Comparison of ENCODE assay signal across 22 cellular contexts in the genomic region with DNA sequence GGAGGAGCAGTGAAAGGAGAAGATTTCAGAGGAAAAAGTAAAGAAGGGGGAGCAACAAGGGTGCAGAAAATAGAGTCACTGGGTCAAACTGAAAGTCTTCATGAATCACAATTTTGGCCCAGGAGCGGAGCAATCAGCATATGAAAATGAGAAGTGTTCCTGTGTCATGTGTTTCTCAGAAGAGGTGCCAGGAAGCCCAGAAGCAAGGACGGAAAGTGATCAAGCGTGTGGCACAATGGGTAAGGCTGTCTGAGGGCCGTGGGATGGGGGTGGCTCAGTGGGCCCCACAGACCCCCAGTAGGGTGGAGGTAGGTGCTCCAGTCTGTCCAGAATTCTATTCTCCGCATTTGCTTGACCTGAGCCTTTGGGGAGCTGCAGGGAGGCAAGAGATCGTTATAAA. TPM values are rescaled to one million over a fixed set of nuclear protein-coding genes. Genes with fewer than 3 reads are reported as not detected.
A peak's percentile ranks its signal among the peaks of the same experiment; 100 is the strongest.
DNase-seq lines count a peak whose midpoint lies in the region; ATAC-seq and TF ChIP-seq lines count a peak whose summit lies in the region.
"Had no signal": no experiment of that assay in that cellular context is flagged by ENCODE, and none has a peak within 500 bp of the region (broad histone marks: within the 10 kb centered on the region; RNA-seq: fewer than 3 reads in every experiment).

No MANE protein-coding gene starts in this region.

- CTCF ChIA-PET in activated naive CD4-positive, alpha-beta T cell treated with anti-CD3 and anti-CD28 coated beads for 36 hours (lab: Charles Lee) = no interaction called here
- CTCF ChIA-PET in A673 (lab: Charles Lee) = no interaction called here

- peaks cover 64% of the 10 kb centered on the region for H3K36me3 Mint-ChIP-seq in activated naive CD4-positive, alpha-beta T cell treated with anti-CD3 and anti-CD28 coated beads for 36 hours (ENCODE audit: low read depth)
- peaks cover 35 to 58% of the 10 kb centered on the region in 2 donors for H3K36me3 Mint-ChIP-seq in activated T-cell treated with anti-CD3 and anti-CD28 coated beads, Interleukin-2, amount 50 U/mL, for 72 hours (ENCODE audit: insufficient read depth in 2 of 2)
- H3K36me3 Mint-ChIP-seq: mesothelial cell of epicardium, neural progenitor cell, type B pancreatic cell had no signal

- POLR2A ChIA-PET in A673 (lab: Charles Lee; ENCODE audit: low non-redundant PET) = no interaction called here

- ATAC-seq in GM21786 (IDR thresholded peaks at IDR 0.05; ENCODE audit: unreplicated experiment) (peak; percentile 41), left ventricle myocardium superior (no peak), GM18907 (IDR thresholded peaks at IDR 0.05; ENCODE audit: unreplicated experiment) (no peak)
- ATAC-seq in activated T-cell treated with anti-CD3 and anti-CD28 coated beads, Interleukin-2, amount 50 U/mL, for 72 hours (replicated peaks in 1 of 2) = peak; percentile 70 to 72
- peak; percentile 68 for ATAC-seq in stimulated activated naive CD8-positive, alpha-beta T cell treated with anti-CD3 and anti-CD28 coated beads, Interleukin-15, Interleukin-2, amounts not matched to agents 100 U/mL and 50 U/mL, for 24 hours
- ATAC-seq: gastroesophageal sphincter, HCT116, left colon had no signal

- no peaks in the 10 kb centered on the region for H3K27me3 ChIP-seq in A673 (replicated peaks; ENCODE audit: insufficient read depth, low read depth, low read length, poor library complexity)
- H3K27me3 ChIP-seq: breast epithelium, dorsolateral prefrontal cortex, gastroesophageal sphincter, neural progenitor cell had no signal

- no peaks in the 10 kb centered on the region for H3K27me3 Mint-ChIP-seq in activated naive CD4-positive, alpha-beta T cell treated with anti-CD3 and anti-CD28 coated beads for 36 hours (ENCODE audit: low read depth)
- H3K27me3 Mint-ChIP-seq in activated T-cell treated with anti-CD3 and anti-CD28 coated beads, Interleukin-2, amount 50 U/mL, for 72 hours (ENCODE audit: low read depth) = no peaks in the 10 kb centered on the region
- H3K27me3 Mint-ChIP-seq: CD8-positive, alpha-beta memory T cell; type B pancreatic cell had no signal

- TF ChIP-seq CTCF in A673 (conservative IDR thresholded peaks at IDR 0.05; ENCODE audit: low read depth, low read length) = no peak

- no peaks in the 10 kb centered on the region for H3K4me1 ChIP-seq in A673 (ENCODE audit: insufficient read depth, low read length, poor library complexity, severe bottlenecking)
- H3K4me1 ChIP-seq: breast epithelium, gastroesophageal sphincter had no signal

- H3K36me3 ChIP-seq in A673 (ENCODE audit: insufficient read depth, low read length, poor library complexity, severe bottlenecking) = no peaks in the 10 kb centered on the region
- H3K36me3 ChIP-seq: breast epithelium, gastroesophageal sphincter, neural progenitor cell had no signal

- H3K9me3 Mint-ChIP-seq in activated naive CD4-positive, alpha-beta T cell treated with anti-CD3 and anti-CD28 coated beads for 36 hours = peaks cover 2% of the 10 kb centered on the region
- H3K9me3 Mint-ChIP-seq in activated T-cell treated with anti-CD3 and anti-CD28 coated beads, Interleukin-2, amount 50 U/mL, for 72 hours = peaks cover 13 to 16% of the 10 kb centered on the region in 2 donors
- H3K9me3 Mint-ChIP-seq: neural progenitor cell, type B pancreatic cell had no signal

- H3K4me3 ChIP-seq in A673 (ENCODE audit: low read depth, low read length, poor library complexity, severe bottlenecking) = no peak overlapping the region
- H3K4me3 ChIP-seq: breast epithelium, dorsolateral prefrontal cortex, gastroesophageal sphincter, neural progenitor cell had no signal

- intact Hi-C loops in activated naive CD4-positive, alpha-beta T cell treated with anti-CD3 and anti-CD28 coated beads for 36 hours (cut with micrococcal nuclease) = no loop called here
- intact Hi-C loops in left ventricle myocardium superior (cut with micrococcal nuclease) (no loop called here), A673 (cut with micrococcal nuclease; ENCODE audit: unreplicated experiment) (no loop called here)

- H3K9me3 ChIP-seq in A673 (ENCODE audit: low read depth, low read length, poor library complexity, severe bottlenecking) = no peaks in the 10 kb centered on the region
- H3K9me3 ChIP-seq: breast epithelium, gastroesophageal sphincter had no signal

- no peak overlapping the region for H3K4me3 Mint-ChIP-seq in activated naive CD4-positive, alpha-beta T cell treated with anti-CD3 and anti-CD28 coated beads for 36 hours
- peak overlapping the region; percentile 65 to 77 for H3K4me3 Mint-ChIP-seq in activated T-cell treated with anti-CD3 and anti-CD28 coated beads, Interleukin-2, amount 50 U/mL, for 72 hours
- H3K4me3 Mint-ChIP-seq: CD8-positive, alpha-beta memory T cell; mesothelial cell of epicardium; neural progenitor cell; type B pancreatic cell had no signal

- BruUV-seq in A673 (replicated peaks; lab: Mats Ljungman, UMichigan) = no TSS peak

- DNase-seq in activated naive CD4-positive, alpha-beta T cell treated with anti-CD3 and anti-CD28 coated beads for 36 hours = peak; percentile 26
- DNase-seq in activated naive CD4-positive, alpha-beta T cell (lab: John Stamatoyannopoulos, UW) = no peak
- DNase-seq in activated T-cell treated with anti-CD3 and anti-CD28 coated beads, Interleukin-2, amount 50 U/mL, for 72 hours = peak; percentile 45
- peak; percentile 23 for DNase-seq in stimulated activated naive CD8-positive, alpha-beta T cell treated with anti-CD3 and anti-CD28 coated beads, Interleukin-15, Interleukin-2, amounts not matched to agents 100 U/mL and 50 U/mL, for 24 hours
- DNase-seq in left ventricle myocardium superior (no peak), A673 (ENCODE audit: low spot score) (no peak)
- DNase-seq: CD8-positive, alpha-beta memory T cell; DMS79 treated with DMSO at 0.1 percent for 48 hours; dorsolateral prefrontal cortex; KG1; left colon; NCI-H2081; NCI-H510A; stimulated activated naive CD4-positive, alpha-beta T cell treated with Interleukin-2 at 50 U/mL for 16 hours had no signal

- peak overlapping the region; percentile 25 for H3K27ac Mint-ChIP-seq in activated naive CD4-positive, alpha-beta T cell treated with anti-CD3 and anti-CD28 coated beads for 36 hours
- H3K27ac Mint-ChIP-seq in activated T-cell treated with anti-CD3 and anti-CD28 coated beads, Interleukin-2, amount 50 U/mL, for 72 hours = peak overlapping the region; percentile 96
- H3K27ac Mint-ChIP-seq: mesothelial cell of epicardium, neural progenitor cell, type B pancreatic cell had no signal

- H3K4me1 Mint-ChIP-seq in activated naive CD4-positive, alpha-beta T cell treated with anti-CD3 and anti-CD28 coated beads for 36 hours (ENCODE audit: low read depth) = peaks cover 25% of the 10 kb centered on the region
- H3K4me1 Mint-ChIP-seq in activated T-cell treated with anti-CD3 and anti-CD28 coated beads, Interleukin-2, amount 50 U/mL, for 72 hours (ENCODE audit: low read depth) = peaks cover 51% of the 10 kb centered on the region
- H3K4me1 Mint-ChIP-seq: mesothelial cell of epicardium had no signal

- no peak overlapping the region for H3K27ac ChIP-seq in A673 (ENCODE audit: low read depth, low read length, poor library complexity, severe bottlenecking)
- H3K27ac ChIP-seq: breast epithelium, dorsolateral prefrontal cortex, gastroesophageal sphincter, neural progenitor cell had no signal

RNA-seq across cellular contexts. Expression of gene SP140, which starts 44.2 kb away (rescaled TPM):
- total RNA-seq in activated naive CD4-positive, alpha-beta T cell treated with anti-CD3 and anti-CD28 coated beads for 36 hours = 10 to 100 TPM; 95.1 to 98.8 TPM
- total RNA-seq in activated T-cell treated with anti-CD3 and anti-CD28 coated beads, Interleukin-2, amount 50 U/mL, for 72 hours = 100 to 1,000 TPM; 102 to 109 TPM
- total RNA-seq in left ventricle myocardium superior (0.47 TPM), A673 (2021) (0.32 and 1.0 TPM in 2 replicates)

RNA-seq across cellular contexts. Expression of gene SP110, which starts 49.9 kb away (rescaled TPM):
- 10 to 100 TPM; 85.3 to 88.8 TPM for total RNA-seq in activated naive CD4-positive, alpha-beta T cell treated with anti-CD3 and anti-CD28 coated beads for 36 hours
- 100 to 1,000 TPM; 118 to 128 TPM for total RNA-seq in activated T-cell treated with anti-CD3 and anti-CD28 coated beads, Interleukin-2, amount 50 U/mL, for 72 hours
- 10.6 TPM for total RNA-seq in left ventricle myocardium superior
- total RNA-seq in A673 (2021) = 11.0 and 11.6 TPM in 2 replicates

RNA-seq across cellular contexts. Expression of gene SP140L, which starts 57.3 kb away (rescaled TPM):
- 10 to 100 TPM; 41.8 to 44.7 TPM for total RNA-seq in activated naive CD4-positive, alpha-beta T cell treated with anti-CD3 and anti-CD28 coated beads for 36 hours
- total RNA-seq in activated T-cell treated with anti-CD3 and anti-CD28 coated beads, Interleukin-2, amount 50 U/mL, for 72 hours = 10 to 100 TPM; 59.9 to 63.0 TPM
- total RNA-seq in left ventricle myocardium superior (5.7 TPM), A673 (2021) (0.37 and 0.61 TPM in 2 replicates)

Comparison
In these comparisons a context has a peak if more than half of its experiments do, and no peak if none do; other contexts are left out.
1. DNase-seq: peak in activated naive CD4-positive, alpha-beta T cell treated with anti-CD3 and anti-CD28 coated beads for 36 hours (single experiment), activated T-cell treated with anti-CD3 and anti-CD28 coated beads, Interleukin-2, amount 50 U/mL, for 72 hours (2 of 2) and stimulated activated naive CD8-positive, alpha-beta T cell treated with anti-CD3 and anti-CD28 coated beads, Interleukin-15, Interleukin-2, amounts not matched to agents 100 U/mL and 50 U/mL, for 24 hours (single experiment); none in activated naive CD4-positive, alpha-beta T cell (0 of 4), left ventricle myocardium superior (single experiment) and A673 (single experiment).
2. ATAC-seq: peak in GM21786 (single experiment), activated T-cell treated with anti-CD3 and anti-CD28 coated beads, Interleukin-2, amount 50 U/mL, for 72 hours (2 of 2) and stimulated activated naive CD8-positive, alpha-beta T cell treated with anti-CD3 and anti-CD28 coated beads, Interleukin-15, Interleukin-2, amounts not matched to agents 100 U/mL and 50 U/mL, for 24 hours (single experiment); none in left ventricle myocardium superior (single experiment) and GM18907 (single experiment).
3. RNA of gene SP140, which starts 44.2 kb away (total RNA-seq): 102 to 109 TPM in activated T-cell treated with anti-CD3 and anti-CD28 coated beads, Interleukin-2, amount 50 U/mL, for 72 hours and 95.1 to 98.8 TPM in activated naive CD4-positive, alpha-beta T cell treated with anti-CD3 and anti-CD28 coated beads for 36 hours; 0.47 TPM in left ventricle myocardium superior (single experiment) and 0.32 to 1.0 TPM in A673; every median in the first group is over 10 times any median in the second.